ENCODE assay signal across 8 cellular contexts in genomic region chr10:80468002-80468401, GRCh38. TPM values are rescaled to one million over a fixed set of nuclear protein-coding genes. Genes with fewer than 3 reads are reported as not detected.
DNase-seq lines count a peak whose midpoint lies in the region; ATAC-seq, FAIRE-seq and TF ChIP-seq lines count a peak whose summit lies in the region.

No MANE protein-coding gene starts in this region.

- H4K20me1 ChIP-seq in OCI-LY7 (ENCODE audit: insufficient read depth, low read length): no peaks in the 10 kb centered on the region

- intact Hi-C loops in OCI-LY7 (cut with micrococcal nuclease; ENCODE audit: unreplicated experiment): loop anchor here (10.0 kb wide), 1 partner anchor 1223 kb away; no protein-coding TSS in a partner anchor

- H3K9me3 Mint-ChIP-seq in activated naive CD4-positive, alpha-beta T cell treated with anti-CD3 and anti-CD28 coated beads, Interleukin-2, amount 50 U/mL, for 24 hours: no peaks in the 10 kb centered on the region

- H3K4me1 Mint-ChIP-seq in activated naive CD4-positive, alpha-beta T cell treated with anti-CD3 and anti-CD28 coated beads, Interleukin-2, amount 50 U/mL, for 24 hours: peaks cover 99% of the 10 kb centered on the region

- no TSS peak for BruUV-seq in OCI-LY7 (replicated peaks; lab: Mats Ljungman, UMichigan)

- CTCF ChIA-PET in OCI-LY7 (lab: Charles Lee; ENCODE audit: unreplicated experiment): no interaction called here

- DNase-seq in OCI-LY7 (ENCODE audit: low spot score): peak; percentile 80
- peak; percentile 86 for DNase-seq in iPS-NIHi7 (ENCODE audit: extremely low spot score)
- DNase-seq in stimulated activated CD4-positive, alpha-beta T cell treated with anti-CD3 and anti-CD28 coated beads, Interleukin-15, amount 100 ng/mL, for 24 hours: peak; percentile 72
- no peak for DNase-seq in NCI-H2081 treated with DMSO at 0.1 percent for 48 hours (lab: John Stamatoyannopoulos, UW)
- DNase-seq in DMS53 treated with DMSO at 0.1 percent for 48 hours (lab: John Stamatoyannopoulos, UW; ENCODE audit: unreplicated experiment): no peak
- no peak for DNase-seq in GM19239 (ENCODE audit: insufficient read length, low spot score)

- POLR2A ChIA-PET in OCI-LY7 (lab: Charles Lee): interaction anchor here (0.7 kb wide), 1 partner anchor 17 kb away, joined by 5 read pairs; no protein-coding TSS in a partner anchor

- no peaks in the 10 kb centered on the region for H3K9me3 ChIP-seq in OCI-LY7 (ENCODE audit: low read length)

- H3K27ac Mint-ChIP-seq in activated naive CD4-positive, alpha-beta T cell treated with anti-CD3 and anti-CD28 coated beads, Interleukin-2, amount 50 U/mL, for 24 hours: peak overlapping the region; percentile 100

- H3K79me2 ChIP-seq in OCI-LY7 (ENCODE audit: insufficient read depth, low read depth, low read length): peaks cover 93% of the 10 kb centered on the region

- no peak for ATAC-seq in HG03159 (IDR thresholded peaks at IDR 0.05; ENCODE audit: unreplicated experiment)

- H3K36me3 Mint-ChIP-seq in activated naive CD4-positive, alpha-beta T cell treated with anti-CD3 and anti-CD28 coated beads, Interleukin-2, amount 50 U/mL, for 24 hours: peaks cover 4% of the 10 kb centered on the region

- H3K9me2 ChIP-seq in OCI-LY7 (ENCODE audit: insufficient read depth, low read length): no peaks in the 10 kb centered on the region

- H3K36me3 ChIP-seq in OCI-LY7 (ENCODE audit: insufficient read depth, low read length): peaks cover 22% of the 10 kb centered on the region

- peaks cover 97% of the 10 kb centered on the region for H3K4me1 ChIP-seq in OCI-LY7 (ENCODE audit: insufficient read depth, low read length, poor library complexity, severe bottlenecking)

- H3K27me3 Mint-ChIP-seq in activated naive CD4-positive, alpha-beta T cell treated with anti-CD3 and anti-CD28 coated beads, Interleukin-2, amount 50 U/mL, for 24 hours: no peaks in the 10 kb centered on the region

- no peak for FAIRE-seq in GM19239 (lab: Jason Lieb, UNC)

- TF ChIP-seq CTCF in OCI-LY7 (conservative IDR thresholded peaks at IDR 0.05; ENCODE audit: low read length): peak; percentile 35; the same call in 1 of the 2 replicates

- H3K4me2 ChIP-seq in OCI-LY7 (ENCODE audit: low read length): peak overlapping the region; percentile 84

- peak overlapping the region; percentile 93 for H3K27ac ChIP-seq in OCI-LY7 (ENCODE audit: low read depth, low read length, poor library complexity, severe bottlenecking)

- peak overlapping the region; percentile 87 for H3K4me3 Mint-ChIP-seq in activated naive CD4-positive, alpha-beta T cell treated with anti-CD3 and anti-CD28 coated beads, Interleukin-2, amount 50 U/mL, for 24 hours

- no peak overlapping the region for H2AFZ ChIP-seq in OCI-LY7 (ENCODE audit: low read length)

- peak overlapping the region; percentile 52 for H3K4me3 ChIP-seq in OCI-LY7 (ENCODE audit: low read depth, low read length, poor library complexity, severe bottlenecking)

RNA-seq across cellular contexts. Expression of gene TSPAN14, which starts 13.9 kb away (rescaled TPM):
- 15.5 and 17.0 TPM in 2 replicates for total RNA-seq in OCI-LY7 (2014; rRNA removed; shearing (Covaris generic))
- 33.4 and 33.6 TPM in 2 replicates for total RNA-seq in OCI-LY7 (2022)

RNA-seq across cellular contexts. Expression of gene PRXL2A, which starts 59.7 kb away (rescaled TPM):
- not detected in 2 replicates for total RNA-seq in OCI-LY7 (2014; rRNA removed; shearing (Covaris generic))
- not detected in 2 replicates for total RNA-seq in OCI-LY7 (2022)

Comparison
In these comparisons a context has a peak if more than half of its experiments do, and no peak if none do; other contexts are left out.
1. DNase-seq: peak in OCI-LY7 (single experiment), iPS-NIHi7 (single experiment) and stimulated activated CD4-positive, alpha-beta T cell treated with anti-CD3 and anti-CD28 coated beads, Interleukin-15, amount 100 ng/mL, for 24 hours (single experiment); none in NCI-H2081 treated with DMSO at 0.1 percent for 48 hours (single experiment), DMS53 treated with DMSO at 0.1 percent for 48 hours (single experiment) and GM19239 (single experiment).